Comparison of ENCODE assay signal across 25 cellular contexts in genomic region chr6:151414641-151415260, GRCh38. TPM values are rescaled to one million over a fixed set of nuclear protein-coding genes. Genes with fewer than 3 reads are reported as not detected.
DNase-seq lines count a peak whose midpoint lies in the region; ATAC-seq and TF ChIP-seq lines count a peak whose summit lies in the region.
"Had no signal": no experiment of that assay in that cellular context is flagged by ENCODE, and none has a peak within 500 bp of the region (broad histone marks: within the 10 kb centered on the region; RNA-seq: fewer than 3 reads in every experiment).

No MANE protein-coding gene starts in this region.

- H3K9me3 ChIP-seq in CD4-positive, alpha-beta T cell (ENCODE audit: control insufficient read depth, low read length), result no peaks in the 10 kb centered on the region
- no peaks in the 10 kb centered on the region for H3K9me3 ChIP-seq in osteoblast (ENCODE audit: low read depth, low read length)
- H3K9me3 ChIP-seq in right lobe of liver, result no peaks in the 10 kb centered on the region
- H3K9me3 ChIP-seq: A549 had no signal

- CTCF ChIA-PET in CD4-positive, alpha-beta T cell (lab: Charles Lee), result interaction anchor here (1.2 kb wide), 1 partner anchor 37 kb away, joined by 3 read pairs; the partner anchor contains the start of gene RMND1

- peaks cover 14% of the 10 kb centered on the region for H3K79me2 ChIP-seq in osteoblast (ENCODE audit: insufficient read depth, low read length)

- POLR2A ChIA-PET in CD4-positive, alpha-beta T cell (lab: Charles Lee), result interaction anchor here (1.4 to 2.1 kb wide), 3 partner anchors 8 to 24 kb away, joined by 6 to 31 read pairs (median 15); partner anchors contain the start of gene ZBTB2

- no peaks in the 10 kb centered on the region for H3K27me3 ChIP-seq in CD4-positive, alpha-beta T cell (ENCODE audit: control insufficient read depth, insufficient read depth, low read length)
- H3K27me3 ChIP-seq in osteoblast (ENCODE audit: insufficient read depth, low read length) (no peaks in the 10 kb centered on the region), right lobe of liver (no peaks in the 10 kb centered on the region)
- H3K27me3 ChIP-seq: SJSA1 had no signal

- H4K20me1 ChIP-seq in osteoblast (ENCODE audit: insufficient read depth, low read length), result no peaks in the 10 kb centered on the region

- H3K4me3 Mint-ChIP-seq in activated naive CD8-positive, alpha-beta T cell treated with anti-CD3 and anti-CD28 coated beads, Interleukin-2, amount 50 U/mL, for 24 hours, result no peak overlapping the region
- H3K4me3 Mint-ChIP-seq in activated naive CD8-positive, alpha-beta T cell treated with anti-CD3 and anti-CD28 coated beads for 36 hours, result no peak overlapping the region
- H3K4me3 Mint-ChIP-seq in CD4-positive, alpha-beta T cell, result no peak overlapping the region
- H3K4me3 Mint-ChIP-seq in activated T-helper 17 cell treated with anti-CD3 and anti-CD28 coated beads, Interleukin-2, amount 50 U/mL, for 72 hours, result no peak overlapping the region

- H3K4me1 Mint-ChIP-seq in activated naive CD8-positive, alpha-beta T cell treated with anti-CD3 and anti-CD28 coated beads, Interleukin-2, amount 50 U/mL, for 24 hours, result peaks cover 18% of the 10 kb centered on the region
- peaks cover 10% of the 10 kb centered on the region for H3K4me1 Mint-ChIP-seq in activated naive CD8-positive, alpha-beta T cell treated with anti-CD3 and anti-CD28 coated beads for 36 hours
- peaks cover 32% of the 10 kb centered on the region for H3K4me1 Mint-ChIP-seq in CD4-positive, alpha-beta T cell (ENCODE audit: low read depth)
- H3K4me1 Mint-ChIP-seq in activated T-helper 17 cell treated with anti-CD3 and anti-CD28 coated beads, Interleukin-2, amount 50 U/mL, for 72 hours, result peaks cover 27% of the 10 kb centered on the region

- TF ChIP-seq CTCF in CD4-positive, alpha-beta T cell (IDR thresholded peaks at IDR 0.05), result no peak
- no peak for TF ChIP-seq CTCF in osteoblast (IDR thresholded peaks at IDR 0.05; ENCODE audit: extremely low read depth, low read depth, low read length)
- TF ChIP-seq CTCF in right lobe of liver (IDR thresholded peaks at IDR 0.05), result no peak

- intact Hi-C loops in CD4-positive, alpha-beta T cell (cut with DNase I, micrococcal nuclease), result no loop called here
- intact Hi-C loops in right lobe of liver (cut with DNase I), result no loop called here

- peaks cover 8% of the 10 kb centered on the region for H3K9me3 Mint-ChIP-seq in activated naive CD8-positive, alpha-beta T cell treated with anti-CD3 and anti-CD28 coated beads, Interleukin-2, amount 50 U/mL, for 24 hours
- peaks cover 10% of the 10 kb centered on the region for H3K9me3 Mint-ChIP-seq in activated naive CD8-positive, alpha-beta T cell treated with anti-CD3 and anti-CD28 coated beads for 36 hours
- peaks cover 5% of the 10 kb centered on the region for H3K9me3 Mint-ChIP-seq in CD4-positive, alpha-beta T cell
- no peaks in the 10 kb centered on the region for H3K9me3 Mint-ChIP-seq in activated T-helper 17 cell treated with anti-CD3 and anti-CD28 coated beads, Interleukin-2, amount 50 U/mL, for 72 hours

- no peak overlapping the region for H3K4me3 ChIP-seq in osteoblast (ENCODE audit: insufficient read depth, low read length)
- H3K4me3 ChIP-seq in right lobe of liver, result no peak overlapping the region
- H3K4me3 ChIP-seq: A549, SJSA1 had no signal

- H3K4me1 ChIP-seq in osteoblast (ENCODE audit: insufficient read depth, low read length) (no peaks in the 10 kb centered on the region), right lobe of liver (no peaks in the 10 kb centered on the region)
- H3K4me1 ChIP-seq: A549, SJSA1 had no signal

- H3K27me3 Mint-ChIP-seq in activated naive CD8-positive, alpha-beta T cell treated with anti-CD3 and anti-CD28 coated beads, Interleukin-2, amount 50 U/mL, for 24 hours, result no peaks in the 10 kb centered on the region
- H3K27me3 Mint-ChIP-seq in activated naive CD8-positive, alpha-beta T cell treated with anti-CD3 and anti-CD28 coated beads for 36 hours, result no peaks in the 10 kb centered on the region
- no peaks in the 10 kb centered on the region for H3K27me3 Mint-ChIP-seq in CD4-positive, alpha-beta T cell
- H3K27me3 Mint-ChIP-seq in activated T-helper 17 cell treated with anti-CD3 and anti-CD28 coated beads, Interleukin-2, amount 50 U/mL, for 72 hours, result no peaks in the 10 kb centered on the region

- no peak overlapping the region for H2AFZ ChIP-seq in osteoblast (ENCODE audit: low read length)

- peak overlapping the region; percentile 33 for H3K27ac Mint-ChIP-seq in activated naive CD8-positive, alpha-beta T cell treated with anti-CD3 and anti-CD28 coated beads, Interleukin-2, amount 50 U/mL, for 24 hours
- H3K27ac Mint-ChIP-seq in activated naive CD8-positive, alpha-beta T cell treated with anti-CD3 and anti-CD28 coated beads for 36 hours, result no peak overlapping the region
- peak overlapping the region; percentile 87 for H3K27ac Mint-ChIP-seq in CD4-positive, alpha-beta T cell
- H3K27ac Mint-ChIP-seq in activated T-helper 17 cell treated with anti-CD3 and anti-CD28 coated beads, Interleukin-2, amount 50 U/mL, for 72 hours, result peak overlapping the region; percentile 41

- ATAC-seq in activated naive CD8-positive, alpha-beta T cell treated with anti-CD3 and anti-CD28 coated beads, Interleukin-2, amount 50 U/mL, for 24 hours, result no peak
- no peak for ATAC-seq in CD4-positive, alpha-beta T cell (ENCODE audit: poor library complexity)
- no peak for ATAC-seq in activated T-helper 17 cell treated with anti-CD3 and anti-CD28 coated beads, Interleukin-2, amount 50 U/mL, for 72 hours (replicated peaks)
- ATAC-seq in GM18519 (IDR thresholded peaks at IDR 0.05; ENCODE audit: low FRiP score, unreplicated experiment) (no peak), right lobe of liver (no peak)
- ATAC-seq: PC-3 had no signal

- no peak for TF ChIP-seq POLR2A in right lobe of liver (IDR thresholded peaks at IDR 0.05)

- no peak overlapping the region for H3K27ac ChIP-seq in CD4-positive, alpha-beta T cell (ENCODE audit: low read depth, low read length)
- H3K27ac ChIP-seq in osteoblast (ENCODE audit: low read depth, low read length) (no peak overlapping the region), right lobe of liver (no peak overlapping the region)
- H3K27ac ChIP-seq: A549, SJSA1 had no signal

- peaks cover 61% of the 10 kb centered on the region for H3K36me3 Mint-ChIP-seq in activated naive CD8-positive, alpha-beta T cell treated with anti-CD3 and anti-CD28 coated beads, Interleukin-2, amount 50 U/mL, for 24 hours (ENCODE audit: low read depth)
- H3K36me3 Mint-ChIP-seq in activated naive CD8-positive, alpha-beta T cell treated with anti-CD3 and anti-CD28 coated beads for 36 hours, result peaks cover 56% of the 10 kb centered on the region
- H3K36me3 Mint-ChIP-seq in CD4-positive, alpha-beta T cell (ENCODE audit: low read depth), result peaks cover 56% of the 10 kb centered on the region
- H3K36me3 Mint-ChIP-seq in activated T-helper 17 cell treated with anti-CD3 and anti-CD28 coated beads, Interleukin-2, amount 50 U/mL, for 72 hours (ENCODE audit: low read depth), result peaks cover 84% of the 10 kb centered on the region

- 83% methylated on average over 3 of the region's 3 CpGs for WGBS in right lobe of liver (ENCODE audit: insufficient coverage, low coverage, low lambda C conversion rate, missing lambda C conversion rate)

- no peak for DNase-seq in activated naive CD8-positive, alpha-beta T cell treated with anti-CD3 and anti-CD28 coated beads, Interleukin-2, amount 50 U/mL, for 24 hours
- DNase-seq in activated naive CD8-positive, alpha-beta T cell treated with anti-CD3 and anti-CD28 coated beads for 36 hours, result no peak
- no peak for DNase-seq in CD4-positive, alpha-beta T cell
- peak; percentile 73 for DNase-seq in osteoblast (ENCODE audit: insufficient read length, low spot score, missing footprints)
- no peak for DNase-seq in NCI-H345 treated with DMSO at 0.1 percent for 48 hours (lab: John Stamatoyannopoulos, UW; ENCODE audit: unreplicated experiment)
- DNase-seq in right lobe of liver, result no peak
- DNase-seq: AML-193; C1 segment of cervical spinal cord; DMS153; Karpas-422; NCI-H1092 treated with DMSO at 0.1 percent for 48 hours; NCI-H1436 treated with DMSO at 0.1 percent for 48 hours; NCI-H187 treated with DMSO at 0.1 percent for 48 hours; NCI-H2171 treated with DMSO at 0.1 percent for 48 hours; NCI-H446 treated with DMSO at 0.1 percent for 48 hours; NCI-H526; NCI-H82; NK-92 treated with Interleukin-12 subunit alpha and Interleukin-12 subunit beta, amount 100 ng/mL, for 24 hours; PC-3; Right ventricle myocardium superior; RPMI8226 had no signal

- no peak overlapping the region for H3K4me2 ChIP-seq in osteoblast (ENCODE audit: insufficient read depth, low read length)
- H3K4me2 ChIP-seq: A549 had no signal

- H3K36me3 ChIP-seq in osteoblast (ENCODE audit: insufficient read depth, low read length), result peaks cover 67% of the 10 kb centered on the region
- peaks cover 0 to 64% (median 5%) of the 10 kb centered on the region in 4 donors for H3K36me3 ChIP-seq in right lobe of liver

RNA-seq across cellular contexts. Expression of gene ZBTB2, which starts 23.4 kb away (rescaled TPM):
- total RNA-seq in activated naive CD8-positive, alpha-beta T cell treated with anti-CD3 and anti-CD28 coated beads for 36 hours, result 10 to 100 TPM; 26.8 to 28.2 TPM
- total RNA-seq in CD4-positive, alpha-beta T cell, result 10 to 100 TPM; 18.6 to 19.1 TPM
- 10 to 100 TPM; 12.9 to 19.0 TPM for total RNA-seq in activated T-helper 17 cell treated with anti-CD3 and anti-CD28 coated beads, Interleukin-2, amount 50 U/mL, for 72 hours
- total RNA-seq in osteoblast (7.1 and 8.7 TPM in 2 replicates), right lobe of liver (1 to 10 TPM; 3.2 to 6.0 (median 4.5) TPM)

RNA-seq across cellular contexts. Expression of gene RMND1, which starts 37.2 kb away (rescaled TPM):
- 10 to 100 TPM; 25.9 to 28.4 TPM for total RNA-seq in activated naive CD8-positive, alpha-beta T cell treated with anti-CD3 and anti-CD28 coated beads for 36 hours
- 1 to 10 TPM; 6.5 to 7.5 TPM for total RNA-seq in CD4-positive, alpha-beta T cell
- total RNA-seq in activated T-helper 17 cell treated with anti-CD3 and anti-CD28 coated beads, Interleukin-2, amount 50 U/mL, for 72 hours, result 10 to 100 TPM; 22.2 to 23.9 TPM
- 55.7 and 56.5 TPM in 2 replicates for total RNA-seq in osteoblast
- 10 to 100 TPM; 13.1 to 23.4 (median 19.5) TPM for total RNA-seq in right lobe of liver
